ENCODE assay signal across 23 cellular contexts in genomic region chr6:150747155-150747554, GRCh38.
"Had no signal": no experiment of that assay in that cellular context is flagged by ENCODE, and none has a peak within 500 bp of the region (broad histone marks: within the 10 kb centered on the region; RNA-seq: fewer than 3 reads in every experiment).

No MANE protein-coding gene starts in this region.

- H3K36me3 ChIP-seq: prostate gland, tibial artery had no signal

- H3K27ac ChIP-seq: prostate gland, tibial artery, VCaP had no signal

- H3K36me3 Mint-ChIP-seq: activated CD8-positive, alpha-beta memory T cell treated with anti-CD3 and anti-CD28 coated beads, Interleukin-2, amount 10 ng/mL, durations not matched to agents 7 days and 5 days; activated naive CD4-positive, alpha-beta T cell treated with anti-CD3 and anti-CD28 coated beads, Interleukin-2, amount 10 ng/mL, durations not matched to agents 7 days and 5 days; naive thymus-derived CD4-positive, alpha-beta T cell; T-cell had no signal

- H3K27ac Mint-ChIP-seq: activated CD4-positive, alpha-beta T cell treated with anti-CD3 and anti-CD28 coated beads, Interleukin-2, amount 10 ng/mL, durations not matched to agents 7 days and 5 days; activated CD8-positive, alpha-beta memory T cell treated with anti-CD3 and anti-CD28 coated beads, Interleukin-2, amount 10 ng/mL, durations not matched to agents 7 days and 5 days; activated CD8-positive, alpha-beta T cell treated with anti-CD3 and anti-CD28 coated beads for 36 hours; activated naive CD4-positive, alpha-beta T cell treated with anti-CD3 and anti-CD28 coated beads, Interleukin-2, amount 10 ng/mL, durations not matched to agents 7 days and 5 days; dendritic cell treated with granulocyte-macrophage colony-stimulating factor and Interleukin-4, amounts not matched to agents 40 ng/mL and 50 ng/mL, for 4 days; naive thymus-derived CD4-positive, alpha-beta T cell; stimulated activated naive CD8-positive, alpha-beta T cell treated with anti-CD3 and anti-CD28 coated beads, Interleukin-15, Interleukin-2, amounts not matched to agents 100 ng/mL and 50 ng/mL, for 24 hours; T-cell; T-helper 2 cell treated with Interferon-gamma antibody and Interleukin-4, amounts not matched to agents 5 μg/mL and 100 μg/mL, for 36 hours had no signal

- DNase-seq: activated CD4-positive, alpha-beta T cell treated with anti-CD3 and anti-CD28 coated beads, Interleukin-2, amount 10 ng/mL, durations not matched to agents 7 days and 5 days; activated CD8-positive, alpha-beta memory T cell treated with anti-CD3 and anti-CD28 coated beads, Interleukin-2, amount 10 ng/mL, durations not matched to agents 7 days and 5 days; activated CD8-positive, alpha-beta T cell treated with anti-CD3 and anti-CD28 coated beads for 36 hours; activated effector memory CD4-positive, alpha-beta T cell treated with anti-CD3 and anti-CD28 coated beads, Interleukin-2, amount 50 U/mL, for 16 hours; activated naive CD4-positive, alpha-beta T cell treated with anti-CD3 and anti-CD28 coated beads, Interleukin-2, amount 10 ng/mL, durations not matched to agents 7 days and 5 days; activated T-cell treated with anti-CD3 and anti-CD28 coated beads for 4 hours; amygdala; effector CD4-positive, alpha-beta T cell; glutamatergic neuron; hippocampal formation; naive thymus-derived CD4-positive, alpha-beta T cell; substantia nigra; T-cell; tibial artery had no signal

- H3K4me1 Mint-ChIP-seq: activated CD4-positive, alpha-beta T cell treated with anti-CD3 and anti-CD28 coated beads, Interleukin-2, amount 10 ng/mL, durations not matched to agents 7 days and 5 days; activated naive CD4-positive, alpha-beta T cell treated with anti-CD3 and anti-CD28 coated beads, Interleukin-2, amount 10 ng/mL, durations not matched to agents 7 days and 5 days; naive thymus-derived CD4-positive, alpha-beta T cell had no signal

- ATAC-seq: activated CD4-positive, CD25-positive, alpha-beta regulatory T cell treated with anti-CD3 and anti-CD28 coated beads, Interleukin-2, amount 50 U/mL, for 24 hours; activated CD8-positive, alpha-beta memory T cell treated with anti-CD3 and anti-CD28 coated beads, Interleukin-2, amount 10 ng/mL, durations not matched to agents 7 days and 5 days; activated CD8-positive, alpha-beta T cell treated with anti-CD3 and anti-CD28 coated beads for 36 hours; naive thymus-derived CD4-positive, alpha-beta T cell; T-cell had no signal

- H3K4me1 ChIP-seq: prostate gland, tibial artery had no signal

- H3K4me3 Mint-ChIP-seq: activated CD4-positive, alpha-beta T cell treated with anti-CD3 and anti-CD28 coated beads, Interleukin-2, amount 10 ng/mL, durations not matched to agents 7 days and 5 days; activated CD8-positive, alpha-beta memory T cell treated with anti-CD3 and anti-CD28 coated beads, Interleukin-2, amount 10 ng/mL, durations not matched to agents 7 days and 5 days; activated CD8-positive, alpha-beta T cell treated with anti-CD3 and anti-CD28 coated beads for 36 hours; activated naive CD4-positive, alpha-beta T cell treated with anti-CD3 and anti-CD28 coated beads, Interleukin-2, amount 10 ng/mL, durations not matched to agents 7 days and 5 days; dendritic cell treated with granulocyte-macrophage colony-stimulating factor and Interleukin-4, amounts not matched to agents 40 ng/mL and 50 ng/mL, for 4 days; memory B cell; naive thymus-derived CD4-positive, alpha-beta T cell; stimulated activated naive CD8-positive, alpha-beta T cell treated with anti-CD3 and anti-CD28 coated beads, Interleukin-15, Interleukin-2, amounts not matched to agents 100 ng/mL and 50 ng/mL, for 24 hours; T-cell; T-helper 2 cell treated with Interferon-gamma antibody and Interleukin-4, amounts not matched to agents 5 μg/mL and 100 μg/mL, for 36 hours had no signal

- H3K27me3 Mint-ChIP-seq: memory B cell had no signal

- H3K9me3 ChIP-seq: prostate gland, tibial artery had no signal

- H3K4me3 ChIP-seq: prostate gland, tibial artery had no signal

- FAIRE-seq: frontal cortex, urothelium cell line had no signal

- H3K9me3 Mint-ChIP-seq: activated CD4-positive, alpha-beta T cell treated with anti-CD3 and anti-CD28 coated beads, Interleukin-2, amount 10 ng/mL, durations not matched to agents 7 days and 5 days; activated CD8-positive, alpha-beta T cell treated with anti-CD3 and anti-CD28 coated beads for 36 hours; activated naive CD4-positive, alpha-beta T cell treated with anti-CD3 and anti-CD28 coated beads, Interleukin-2, amount 10 ng/mL, durations not matched to agents 7 days and 5 days; dendritic cell treated with granulocyte-macrophage colony-stimulating factor and Interleukin-4, amounts not matched to agents 40 ng/mL and 50 ng/mL, for 4 days; memory B cell; stimulated activated naive CD8-positive, alpha-beta T cell treated with anti-CD3 and anti-CD28 coated beads, Interleukin-15, Interleukin-2, amounts not matched to agents 100 ng/mL and 50 ng/mL, for 24 hours; T-cell; T-helper 2 cell treated with Interferon-gamma antibody and Interleukin-4, amounts not matched to agents 5 μg/mL and 100 μg/mL, for 36 hours had no signal
